14 cellular contexts compared by ENCODE assay signal in the genomic region with DNA sequence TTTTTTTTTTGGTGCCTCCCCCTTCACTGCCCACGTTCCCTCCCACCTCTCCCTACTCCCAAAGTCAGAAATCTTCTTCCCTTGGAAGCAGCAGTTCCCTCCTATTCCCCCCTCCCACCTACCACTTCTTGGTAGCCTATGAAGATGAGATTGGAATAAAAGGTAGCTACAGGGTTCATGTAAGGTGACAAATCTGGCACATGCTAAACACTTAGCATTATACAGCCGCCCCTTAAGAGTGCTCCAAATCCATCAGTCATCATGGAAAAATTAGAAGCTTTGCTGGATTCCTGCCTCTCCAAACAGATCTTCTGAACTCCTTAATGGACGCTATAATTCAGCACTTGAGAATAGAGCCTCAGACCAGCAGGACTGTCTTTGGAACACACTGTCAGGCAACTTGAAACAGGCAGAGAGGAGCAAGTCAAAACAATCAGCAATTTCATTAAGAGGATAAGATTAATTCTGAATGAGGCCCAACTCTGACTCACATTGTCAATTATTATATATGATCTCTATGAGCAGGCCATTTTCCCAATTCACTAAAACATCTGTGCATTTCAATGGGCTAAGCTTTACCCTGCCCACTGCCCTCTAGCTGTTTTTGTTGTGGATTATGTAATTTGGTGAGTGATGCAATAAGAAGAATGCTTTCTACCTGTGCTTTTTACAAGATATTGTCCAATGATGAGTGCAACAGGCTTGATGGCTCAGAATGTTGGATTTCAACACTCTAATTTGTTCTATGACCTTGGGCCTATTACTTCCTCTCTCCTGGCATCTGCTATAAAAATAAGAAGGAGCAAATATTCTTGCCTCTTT. TPM values are rescaled to one million over a fixed set of nuclear protein-coding genes. Genes with fewer than 3 reads are reported as not detected.
DNase-seq lines count a peak whose midpoint lies in the region; ATAC-seq and TF ChIP-seq lines count a peak whose summit lies in the region.
"Had no signal": no experiment of that assay in that cellular context is flagged by ENCODE, and none has a peak within 500 bp of the region (broad histone marks: within the 10 kb centered on the region; RNA-seq: fewer than 3 reads in every experiment).

No MANE protein-coding gene starts in this region.

- ATAC-seq in SK-N-SH treated with all-trans-retinoic acid at 6 μM for 48 hours, result no peak
- ATAC-seq in HG02610 (IDR thresholded peaks at IDR 0.05; ENCODE audit: unreplicated experiment), result no peak
- ATAC-seq: activated CD8-positive, alpha-beta T cell treated with anti-CD3 and anti-CD28 coated beads for 36 hours; T-cell had no signal

- no peaks in the 10 kb centered on the region for H3K79me2 ChIP-seq in SK-N-SH (ENCODE audit: insufficient read depth)

- no peak overlapping the region for H3K27ac ChIP-seq in SK-N-SH (ENCODE audit: low read depth in 2 of 2, low read length in 1 of 2)
- peak overlapping the region in 1 of 4 donors; percentile 12 for H3K27ac ChIP-seq in tibial nerve
- H3K27ac ChIP-seq in vagina, result no peak overlapping the region
- H3K27ac ChIP-seq in tibial artery, result no peak overlapping the region
- H3K27ac ChIP-seq: thoracic aorta had no signal

- H3K27me3 ChIP-seq in SK-N-SH (ENCODE audit: insufficient read depth) (no peaks in the 10 kb centered on the region), tibial nerve (no peaks in the 10 kb centered on the region), vagina (no peaks in the 10 kb centered on the region), tibial artery (no peaks in the 10 kb centered on the region)

- TF ChIP-seq EP300 in SK-N-SH (IDR thresholded peaks at IDR 0.05; ENCODE audit: borderline replicate concordance in 1 of 2, low read depth in 1 of 2, low read length in 1 of 2) (no peak), tibial nerve (IDR thresholded peaks at IDR 0.05) (no peak)

- H3K4me2 ChIP-seq in SK-N-SH, result no peak overlapping the region

- H3K9me2 ChIP-seq in SK-N-SH, result no peaks in the 10 kb centered on the region

- no peaks in the 10 kb centered on the region for H3F3A ChIP-seq in SK-N-SH (replicated peaks; ENCODE audit: insufficient read depth)

- TF ChIP-seq RAD21 in SK-N-SH (IDR thresholded peaks at IDR 0.05; ENCODE audit: low read length), result no peak

- DNase-seq in SK-N-SH (no peak), left kidney (ENCODE audit: low read depth, low spot score) (peak; percentile 57), tibial nerve (ENCODE audit: low spot score in 2 of 2) (no peak), vagina (ENCODE audit: extremely low spot score in 2 of 2) (no peak), tibial artery (no peak)
- DNase-seq: activated CD8-positive, alpha-beta T cell treated with anti-CD3 and anti-CD28 coated beads for 36 hours; activated naive CD4-positive, alpha-beta T cell; NK-92 treated with Interleukin-12 subunit alpha and Interleukin-12 subunit beta, amount 100 ng/mL, for 24 hours; right cardiac atrium; T-cell had no signal

- POLR2A ChIA-PET in SK-N-SH (lab: Yijun Ruan, JAX), result no interaction called here

- H2AFZ ChIP-seq in SK-N-SH (ENCODE audit: low read depth), result no peak overlapping the region

- H3K36me3 ChIP-seq in SK-N-SH (replicated peaks in 1 of 2; ENCODE audit: control insufficient read depth in 1 of 2, insufficient read depth in 2 of 2, low read length in 1 of 2) (no peaks in the 10 kb centered on the region), tibial nerve (no peaks in the 10 kb centered on the region), vagina (no peaks in the 10 kb centered on the region), tibial artery (no peaks in the 10 kb centered on the region)
- H3K36me3 ChIP-seq: thoracic aorta had no signal

- TF ChIP-seq POLR2A in tibial nerve (IDR thresholded peaks at IDR 0.05) (no peak), vagina (IDR thresholded peaks at IDR 0.05) (no peak)

- H3K9me3 ChIP-seq in SK-N-SH (no peaks in the 10 kb centered on the region), tibial nerve (no peaks in the 10 kb centered on the region), vagina (no peaks in the 10 kb centered on the region), tibial artery (no peaks in the 10 kb centered on the region)
- H3K9me3 ChIP-seq: thoracic aorta had no signal

- H3K9ac ChIP-seq in SK-N-SH, result no peak overlapping the region

- no peak overlapping the region for H3K4me3 ChIP-seq in SK-N-SH (ENCODE audit: low read depth in 2 of 2, low read length in 1 of 2)
- peak overlapping the region; percentile 11; the same call in 1 of the 2 replicates for H3K4me3 ChIP-seq in WI38 (ENCODE audit: low read depth, low read length)
- H3K4me3 ChIP-seq in tibial nerve, result no peak overlapping the region
- H3K4me3 ChIP-seq in vagina, result no peak overlapping the region
- H3K4me3 ChIP-seq in tibial artery, result no peak overlapping the region
- H3K4me3 ChIP-seq: thoracic aorta had no signal

- CTCF ChIA-PET in SK-N-SH (lab: Yijun Ruan, JAX), result interaction anchor here (0.9 to 2.2 kb wide), 4 partner anchors 9 to 171 kb away, joined by 3 to 6 read pairs (median 4); no protein-coding TSS in a partner anchor

- peaks cover 0 to 4% of the 10 kb centered on the region in 2 experiments; a peak in 2 of 4 replicates for H3K4me1 ChIP-seq in SK-N-SH (ENCODE audit: control insufficient read depth in 1 of 2, insufficient read depth in 2 of 2, low read depth in 1 of 2, low read length in 1 of 2)
- H3K4me1 ChIP-seq in tibial nerve, result peaks cover 0 to 26% (median 0%) of the 10 kb centered on the region in 4 donors
- no peaks in the 10 kb centered on the region for H3K4me1 ChIP-seq in vagina
- H3K4me1 ChIP-seq in tibial artery, result peaks cover 0 to 12% (median 10%) of the 10 kb centered on the region in 4 donors

- H4K20me1 ChIP-seq in SK-N-SH (ENCODE audit: insufficient read depth), result no peaks in the 10 kb centered on the region

- intact Hi-C loops in vagina (cut with DNase I) (no loop called here), tibial artery (cut with DNase I; ENCODE audit: low total_unique reads) (no loop called here)

- 85% methylated on average over 3 of the region's 3 CpGs for WGBS in SK-N-SH (ENCODE audit: low lambda C conversion rate)
- 58 to 60% methylated on average over 3 of the region's 3 CpGs for WGBS in tibial nerve, 2 donors

- no peak for TF ChIP-seq CTCF in SK-N-SH (IDR thresholded peaks at IDR 0.05)
- no peak for TF ChIP-seq CTCF in WI38 (IDR thresholded peaks at IDR 0.05; ENCODE audit: low read depth, low read length)
- TF ChIP-seq CTCF in tibial nerve (IDR thresholded peaks at IDR 0.05), result no peak
- TF ChIP-seq CTCF in vagina (IDR thresholded peaks at IDR 0.05), result no peak
- TF ChIP-seq CTCF in tibial artery (IDR thresholded peaks at IDR 0.05), result no peak

TF ChIP-seq in SK-N-SH treated with all-trans-retinoic acid at 6 μM for 48 hours, 23 proteins besides CTCF, POLR2A, EP300 and RAD21:
- TF ChIP-seq, protein P1, sequence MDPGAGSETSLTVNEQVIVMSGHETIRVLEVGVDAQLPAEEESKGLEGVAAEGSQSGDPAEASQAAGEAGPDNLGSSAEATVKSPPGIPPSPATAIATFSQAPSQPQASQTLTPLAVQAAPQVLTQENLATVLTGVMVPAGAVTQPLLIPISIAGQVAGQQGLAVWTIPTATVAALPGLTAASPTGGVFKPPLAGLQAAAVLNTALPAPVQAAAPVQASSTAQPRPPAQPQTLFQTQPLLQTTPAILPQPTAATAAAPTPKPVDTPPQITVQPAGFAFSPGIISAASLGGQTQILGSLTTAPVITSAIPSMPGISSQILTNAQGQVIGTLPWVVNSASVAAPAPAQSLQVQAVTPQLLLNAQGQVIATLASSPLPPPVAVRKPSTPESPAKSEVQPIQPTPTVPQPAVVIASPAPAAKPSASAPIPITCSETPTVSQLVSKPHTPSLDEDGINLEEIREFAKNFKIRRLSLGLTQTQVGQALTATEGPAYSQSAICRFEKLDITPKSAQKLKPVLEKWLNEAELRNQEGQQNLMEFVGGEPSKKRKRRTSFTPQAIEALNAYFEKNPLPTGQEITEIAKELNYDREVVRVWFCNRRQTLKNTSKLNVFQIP (CRISPR knock-in tag; IDR thresholded peaks at IDR 0.05; ENCODE audit: borderline replicate concordance, low read depth), result no peak
- TF ChIP-seq ISL1 (CRISPR knock-in tag; IDR thresholded peaks at IDR 0.05), result peak; percentile 25; the same call in 1 of the 2 replicates
TF ChIP-seq in SK-N-SH treated with all-trans-retinoic acid at 6 μM for 48 hours: peak in this region for 1.

TF ChIP-seq in SK-N-SH, 30 proteins besides CTCF, POLR2A, EP300 and RAD21:
- TF ChIP-seq MEF2A (IDR thresholded peaks at IDR 0.05; ENCODE audit: borderline replicate concordance, low read depth), result no peak
- TF ChIP-seq POLR2AphosphoS5 (IDR thresholded peaks at IDR 0.05; ENCODE audit: low read depth, low read length), result no peak
- TF ChIP-seq TAF1 (IDR thresholded peaks at IDR 0.05; ENCODE audit: borderline replicate concordance, low read depth, low read length), result no peak
- no peak for TF ChIP-seq SIN3A (IDR thresholded peaks at IDR 0.05; ENCODE audit: borderline replicate concordance, low read depth, low read length)
- no peak for TF ChIP-seq YY1 (IDR thresholded peaks at IDR 0.05; ENCODE audit: low read depth)
- TF ChIP-seq, protein P2, sequence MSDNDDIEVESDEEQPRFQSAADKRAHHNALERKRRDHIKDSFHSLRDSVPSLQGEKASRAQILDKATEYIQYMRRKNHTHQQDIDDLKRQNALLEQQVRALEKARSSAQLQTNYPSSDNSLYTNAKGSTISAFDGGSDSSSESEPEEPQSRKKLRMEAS (IDR thresholded peaks at IDR 0.05; ENCODE audit: low read depth), result no peak
- TF ChIP-seq NFIC (IDR thresholded peaks at IDR 0.05; ENCODE audit: borderline replicate concordance), result no peak
- no peak for TF ChIP-seq RXRA (IDR thresholded peaks at IDR 0.05; ENCODE audit: borderline replicate concordance, low read depth)

RNA-seq across cellular contexts. Expression of a gene that starts 34.6 kb away (rescaled TPM):
- polyA plus RNA-seq in SK-N-SH (2012; rRNA removed), result 4.3 and 4.4 TPM in 2 replicates
- 6.6 and 7.7 TPM in 2 replicates for polyA plus RNA-seq in SK-N-SH (2012; cell fraction: cytosol; rRNA removed)
- 2.8 and 6.0 TPM in 2 replicates for polyA plus RNA-seq in SK-N-SH (2012; cell fraction: nucleus; rRNA removed)
- 10 to 100 TPM; 20.4 to 35.0 (median 29.0) TPM for total RNA-seq in tibial nerve
- 16.7 TPM for total RNA-seq in vagina
